8 cellular contexts compared by ENCODE assay signal in the genomic region with DNA sequence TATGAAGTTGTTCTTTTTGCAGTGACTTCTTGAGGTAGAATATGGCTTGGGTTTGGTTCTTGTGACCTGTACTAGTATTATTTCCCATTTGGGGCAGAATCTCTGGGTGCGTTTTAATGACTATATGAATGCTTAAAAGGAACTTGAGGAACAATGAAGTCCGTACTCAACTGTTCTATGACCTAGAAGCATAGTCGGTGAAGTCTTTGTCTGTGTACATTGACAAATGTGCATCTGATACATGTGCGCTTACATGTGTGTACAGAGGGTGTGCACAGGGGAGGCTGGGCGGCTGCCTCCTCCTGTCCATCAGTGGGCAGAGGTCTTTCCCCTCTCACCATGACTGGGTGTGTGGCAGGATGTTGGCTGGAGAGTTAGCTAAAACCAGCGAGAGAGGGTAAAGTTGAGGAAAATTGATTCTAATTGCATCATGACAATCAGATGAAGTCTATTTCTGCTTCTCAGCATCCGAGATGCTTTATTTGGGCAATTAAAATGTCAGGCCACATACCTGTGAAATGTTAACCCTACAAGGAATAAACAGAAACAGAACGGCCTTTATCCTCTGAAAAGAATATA. TPM values are rescaled to one million over a fixed set of nuclear protein-coding genes. Genes with fewer than 3 reads are reported as not detected.
DNase-seq lines count a peak whose midpoint lies in the region; ATAC-seq, FAIRE-seq and TF ChIP-seq lines count a peak whose summit lies in the region.

No MANE protein-coding gene starts in this region.

- H3K9me3 ChIP-seq in SK-N-SH: no peaks in the 10 kb centered on the region
- no peaks in the 10 kb centered on the region; the same call in 2 of the 3 replicates for H3K9me3 ChIP-seq in GM12878 (replicated peaks; ENCODE audit: control insufficient read depth, insufficient read depth, low read length)
- H3K9me3 ChIP-seq in left lung: no peaks in the 10 kb centered on the region

- H3K9ac ChIP-seq in SK-N-SH (no peak overlapping the region), GM12878 (ENCODE audit: control insufficient read depth, insufficient read depth, low read length) (no peak overlapping the region)

- in situ Hi-C loops in GM12878 (cut with MboI): loop anchor here (10.0 kb wide), 1 partner anchor 905 kb away; no protein-coding TSS in a partner anchor

- H3K4me2 ChIP-seq in SK-N-SH: peak overlapping the region; percentile 82
- H3K4me2 ChIP-seq in GM12878 (ENCODE audit: control insufficient read depth, insufficient read depth): peak overlapping the region; percentile 71

- DNase-seq in SK-N-SH: no peak
- DNase-seq in GM12878 (ENCODE audit: low read depth, low spot score): no peak
- no peak for DNase-seq in left lung
- DNase-seq in iPS-NIHi7 (ENCODE audit: extremely low spot score): no peak
- DNase-seq in iPS-NIHi11 (ENCODE audit: low spot score): no peak

- SMC1A ChIA-PET in GM12878 (lab: Charles Lee; ENCODE audit: uncharacterized antibody, unreplicated experiment): interaction anchor here (0.7 to 7.4 kb wide), 11 partner anchors 11 to 1070 kb away, joined by 3 to 105 read pairs (median 7); no protein-coding TSS in a partner anchor

- TF ChIP-seq CTCF in SK-N-SH (IDR thresholded peaks at IDR 0.05) (no peak), GM12878 (IDR thresholded peaks at IDR 0.05 in 2 of 3, conservative IDR thresholded peaks at IDR 0.05 in 1 of 3; ENCODE audit: control insufficient read depth in 2 of 3, extremely low read depth in 1 of 3, insufficient read depth in 1 of 3, low read depth in 3 of 3, low read length in 3 of 3) (no peak), left lung (IDR thresholded peaks at IDR 0.05) (no peak)

- POLR2A ChIA-PET in SK-N-SH (lab: Yijun Ruan, JAX): no interaction called here
- POLR2A ChIA-PET in GM12878 (lab: Charles Lee): interaction anchor here (0.6 to 7.4 kb wide), 2 partner anchors 12 to 697 kb away, joined by 3 to 163 read pairs; no protein-coding TSS in a partner anchor

- ATAC-seq in SK-N-SH treated with all-trans-retinoic acid at 6 μM for 48 hours (no peak), GM12878 (0 out of 3 replicates have a peak, but pooled peaks have one; percentile 5), left lung (no peak), GM19023 (IDR thresholded peaks at IDR 0.05; ENCODE audit: unreplicated experiment) (no peak)

- no peaks in the 10 kb centered on the region for H3K36me3 ChIP-seq in SK-N-SH (replicated peaks in 1 of 2; ENCODE audit: control insufficient read depth in 1 of 2, insufficient read depth in 2 of 2, low read length in 1 of 2)
- H3K36me3 ChIP-seq in GM12878 (ENCODE audit: control insufficient read depth in 2 of 2, insufficient read depth in 2 of 2, low read length in 1 of 2): no peaks in the 10 kb centered on the region
- peaks cover 0 to 4% of the 10 kb centered on the region in 2 donors for H3K36me3 ChIP-seq in left lung

- CTCF ChIA-PET in SK-N-SH (lab: Yijun Ruan, JAX): interaction anchor here (1.4 to 4.7 kb wide), 3 partner anchors 12 to 256 kb away, joined by 3 to 42 read pairs (median 28); no protein-coding TSS in a partner anchor
- CTCF ChIA-PET in GM12878 (lab: Yijun Ruan, JAX): interaction anchor here (0.7 to 7.2 kb wide), 7 partner anchors 12 to 1426 kb away, joined by 3 to 212 read pairs (median 34); no protein-coding TSS in a partner anchor

- H3K4me3 ChIP-seq in SK-N-SH (ENCODE audit: low read depth in 2 of 2, low read length in 1 of 2): peak overlapping the region; percentile 63 to 68
- no peak overlapping the region for H3K4me3 ChIP-seq in GM12878
- peak overlapping the region; percentile 32 to 56 for H3K4me3 ChIP-seq in left lung

- TF ChIP-seq POLR2A in GM12878 (IDR thresholded peaks at IDR 0.05; ENCODE audit: low read depth, low read length): no peak

- RAD21 ChIA-PET in GM12878 (lab: Charles Lee; ENCODE audit: unreplicated experiment): interaction anchor here (0.8 to 7.6 kb wide), 11 partner anchors 7 to 1415 kb away, joined by 3 to 252 read pairs (median 5); no protein-coding TSS in a partner anchor

- no TSS peak for BruUV-seq in GM12878 (replicated peaks; lab: Mats Ljungman, UMichigan)

- H3K79me2 ChIP-seq in SK-N-SH (ENCODE audit: insufficient read depth) (0 out of 2 replicates have a peak, but pooled peaks cover 6% of the 10 kb centered on the region), GM12878 (ENCODE audit: control insufficient read depth, insufficient read depth, low read length) (no peaks in the 10 kb centered on the region; the same call in 1 of the 2 replicates)

- 21% methylated on average over 8 of the region's 8 CpGs for WGBS in SK-N-SH (ENCODE audit: low lambda C conversion rate)
- WGBS in GM12878 (ENCODE audit: insufficient coverage, insufficient replicate concordance, low lambda C conversion rate, missing lambda C conversion rate): 34% methylated on average over 8 of the region's 8 CpGs

- TF ChIP-seq RAD21 in SK-N-SH (IDR thresholded peaks at IDR 0.05; ENCODE audit: low read length) (no peak), GM12878 (IDR thresholded peaks at IDR 0.05; ENCODE audit: insufficient read depth, low read depth, low read length) (no peak)

- H3K27me3 ChIP-seq in SK-N-SH (ENCODE audit: insufficient read depth): peaks cover 42% of the 10 kb centered on the region
- peaks cover 0 to 16% of the 10 kb centered on the region in 2 experiments; a peak in 1 of 4 replicates for H3K27me3 ChIP-seq in GM12878 (replicated peaks in 1 of 2; ENCODE audit: control insufficient read depth in 2 of 2, insufficient read depth in 2 of 2, low read length in 1 of 2)
- H3K27me3 ChIP-seq in left lung: peaks cover 0 to 98% of the 10 kb centered on the region in 2 donors

- peak overlapping the region; percentile 86 for H2AFZ ChIP-seq in SK-N-SH (ENCODE audit: low read depth)
- no peak overlapping the region; the same call in 1 of the 2 replicates for H2AFZ ChIP-seq in GM12878 (ENCODE audit: control insufficient read depth, low read depth, low read length)

- peaks cover 0 to 3% of the 10 kb centered on the region in 2 experiments; a peak in 1 of 4 replicates for H3K4me1 ChIP-seq in SK-N-SH (ENCODE audit: control insufficient read depth in 1 of 2, insufficient read depth in 2 of 2, low read depth in 1 of 2, low read length in 1 of 2)
- H3K4me1 ChIP-seq in GM12878 (ENCODE audit: control insufficient read depth, insufficient read depth, low read length): peaks cover 6% of the 10 kb centered on the region; the same call in 1 of the 2 replicates
- peaks cover 0 to 18% of the 10 kb centered on the region in 2 donors for H3K4me1 ChIP-seq in left lung

- TF ChIP-seq EP300 in SK-N-SH (IDR thresholded peaks at IDR 0.05; ENCODE audit: borderline replicate concordance in 1 of 2, low read depth in 1 of 2, low read length in 1 of 2): no peak
- TF ChIP-seq EP300 in GM12878 (IDR thresholded peaks at IDR 0.05; ENCODE audit: borderline replicate concordance in 1 of 2, control insufficient read depth in 1 of 2, low read depth in 2 of 2, low read length in 2 of 2): no peak

- FAIRE-seq in GM12878 (lab: Jason Lieb, UNC): no peak

- no peaks in the 10 kb centered on the region for H3K9me2 ChIP-seq in SK-N-SH

- H3K27ac ChIP-seq in SK-N-SH (ENCODE audit: low read depth in 2 of 2, low read length in 1 of 2): no peak overlapping the region
- H3K27ac ChIP-seq in GM12878 (ENCODE audit: control insufficient read depth, insufficient read depth): no peak overlapping the region
- peak overlapping the region; percentile 78 to 94 for H3K27ac ChIP-seq in left lung
- peak overlapping the region; percentile 75 for H3K27ac ChIP-seq in temporal lobe (ENCODE audit: low read depth, low read length)

- intact Hi-C loops in GM12878 (cut with micrococcal nuclease; ENCODE audit: unreplicated experiment) (loop anchor here (5.0 kb wide), 7 partner anchors 67 to 908 kb away; no protein-coding TSS in a partner anchor), left lung (cut with DNase I) (loop anchor here in 1 of 2 donors (10.0 kb wide), 1 partner anchor 1045 kb away; no protein-coding TSS in a partner anchor)

- H4K20me1 ChIP-seq in SK-N-SH (ENCODE audit: insufficient read depth) (no peaks in the 10 kb centered on the region), GM12878 (ENCODE audit: control insufficient read depth, insufficient read depth) (no peaks in the 10 kb centered on the region)

- peaks cover 4% of the 10 kb centered on the region for H3F3A ChIP-seq in SK-N-SH (replicated peaks; ENCODE audit: insufficient read depth)

TF ChIP-seq in SK-N-SH, 30 proteins besides CTCF, POLR2A, EP300 and RAD21 (continues in another document):
- TF ChIP-seq TAF1 (IDR thresholded peaks at IDR 0.05; ENCODE audit: borderline replicate concordance, low read depth, low read length) (no peak), SMC3 (IDR thresholded peaks at IDR 0.05; ENCODE audit: low read depth, low read length) (no peak), RFX5 (IDR thresholded peaks at IDR 0.05; ENCODE audit: low read length) (no peak)

TF ChIP-seq in SK-N-SH treated with all-trans-retinoic acid at 6 μM for 48 hours, 23 proteins besides CTCF, POLR2A, EP300 and RAD21:
- TF ChIP-seq ZC3H10 (CRISPR knock-in tag; IDR thresholded peaks at IDR 0.05): no peak
- TF ChIP-seq RARB (CRISPR knock-in tag; IDR thresholded peaks at IDR 0.05): no peak

TF ChIP-seq in GM12878, 131 proteins besides CTCF, POLR2A, EP300 and RAD21 (continues in another document):
- 0 out of 2 replicates have a peak, but pooled peaks have one; percentile 1 for TF ChIP-seq SIN3A (IDR thresholded peaks at IDR 0.05; ENCODE audit: low read depth, low read length)

RNA-seq across cellular contexts. Expression of a gene that starts 1.0 kb away (rescaled TPM):
- polyA plus RNA-seq in SK-N-SH (2012; rRNA removed) (2.8 and 3.9 TPM in 2 replicates), GM12878 (2011; rRNA removed) (8.7 and 10.0 TPM in 2 replicates), GM12878 (2014; fragmentation: Illumina TruSeq; extraction: Trizol) (6.9 TPM in 2 replicates), GM12878 (2014; fragmentation: Nextera tagmentation; extraction: Ambion mirVana) (1 to 10 TPM; 2.3 to 3.2 TPM), GM12878 (2014; rRNA removed) (3.7 and 6.6 TPM in 2 replicates), GM12878 (2016; fragmentation: Nextera tagmentation; extraction: Ambion mirVana) (1 to 10 TPM; 1.8 to 3.1 TPM)
- polyA plus RNA-seq in SK-N-SH (2012; cell fraction: cytosol; rRNA removed): 2.8 and 3.7 TPM in 2 replicates
- polyA plus RNA-seq in SK-N-SH (2012; cell fraction: nucleus; rRNA removed): 3.8 and 5.0 TPM in 2 replicates
- 21.4 and 23.4 TPM in 2 replicates for total RNA-seq in GM12878 (2013; cell fraction: nucleolus; rRNA removed)
- total RNA-seq in GM12878 (2014; rRNA removed) (0.82 and 1.1 TPM in 2 replicates), GM12878 (2014; rRNA removed; fragmentation: Illumina TruSeq; extraction: Trizol) (1.7 and 1.9 TPM in 2 replicates), GM12878 (2021) (9.4 and 10.1 TPM in 2 replicates), left lung (10 to 100 TPM; 53.4 to 76.0 TPM), temporal lobe (4.4 TPM)
- 0.34 TPM for polyA plus RNA-seq in GM12878 (2011; ENCODE audit: low read depth)
- polyA plus RNA-seq in GM12878 (2011; cell fraction: cytosol; rRNA removed): 13.9 and 14.3 TPM in 2 replicates
- polyA plus RNA-seq in GM12878 (2011; cell fraction: nucleus; rRNA removed): 14.0 and 17.0 TPM in 2 replicates
- 2.4 and 2.6 TPM in 2 replicates for polyA plus RNA-seq in GM12878 (2012)
- 7.2 and 11.2 TPM in 2 replicates for polyA minus RNA-seq in GM12878 (2011; rRNA and poly(A)+ RNA removed)
- 12.4 and 19.1 TPM in 2 replicates for polyA minus RNA-seq in GM12878 (2011; cell fraction: cytosol; rRNA and poly(A)+ RNA removed)
- polyA minus RNA-seq in GM12878 (2011; cell fraction: nucleus; rRNA and poly(A)+ RNA removed): 9.9 and 15.4 TPM in 2 replicates

Comparison
In these comparisons a context has a peak if more than half of its experiments do, and no peak if none do; other contexts are left out.
1. H3K27ac ChIP-seq: peak in left lung (2 of 2) and temporal lobe (single experiment); none in SK-N-SH (0 of 2) and GM12878 (single experiment).